8 cellular contexts compared by ENCODE assay signal in the genomic region with DNA sequence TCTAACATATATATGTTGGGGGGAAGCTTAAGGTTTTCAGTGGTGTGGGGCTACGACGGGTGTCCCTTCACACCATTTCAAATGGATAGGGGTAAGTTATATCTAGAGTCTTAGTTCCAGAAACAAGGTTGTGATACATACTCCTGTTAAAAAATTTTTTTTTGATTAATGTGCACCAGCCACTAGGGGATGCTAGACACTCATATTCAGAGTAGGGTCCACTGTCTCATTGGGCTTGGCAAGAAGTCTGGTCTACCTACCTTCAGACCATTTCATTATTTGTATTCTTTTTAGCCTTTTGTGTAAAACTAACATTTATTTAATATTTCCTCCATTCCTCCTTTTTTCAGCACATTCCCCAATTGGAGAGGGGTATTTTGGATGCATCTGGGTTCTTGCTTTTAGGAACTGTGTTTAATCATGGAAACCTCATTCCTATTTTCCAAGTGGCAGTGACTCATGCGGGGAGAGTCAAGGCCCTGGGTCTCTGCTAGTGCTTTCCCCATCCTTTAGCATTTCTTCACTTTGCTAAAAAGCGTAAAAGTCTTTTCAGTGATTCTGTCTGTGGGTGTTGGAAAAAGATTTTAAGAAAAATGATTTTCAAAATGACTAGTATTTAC. TPM values are rescaled to one million over a fixed set of nuclear protein-coding genes. Genes with fewer than 3 reads are reported as not detected.
DNase-seq lines count a peak whose midpoint lies in the region; ATAC-seq, FAIRE-seq and TF ChIP-seq lines count a peak whose summit lies in the region.

No MANE protein-coding gene starts in this region.

- no peak overlapping the region for H2AFZ ChIP-seq in SU-DHL-6 (ENCODE audit: low read depth, low read length, severe bottlenecking)

- H3K9me2 ChIP-seq in SU-DHL-6 (replicated peaks; ENCODE audit: insufficient read depth, low read length) = no peaks in the 10 kb centered on the region

- no peak overlapping the region for H3K9ac ChIP-seq in SU-DHL-6 (ENCODE audit: low read length)

- H3K27ac ChIP-seq in left ventricle myocardium inferior (replicated peaks) (no peak overlapping the region), SU-DHL-6 (ENCODE audit: low read depth, low read length) (no peak overlapping the region)

- no peaks in the 10 kb centered on the region for H3K4me1 ChIP-seq in left ventricle myocardium inferior

- peak; percentile 93 for FAIRE-seq in islet of Langerhans (lab: Jason Lieb, UNC)

- H3F3A ChIP-seq in SU-DHL-6 (ENCODE audit: insufficient read depth) = no peaks in the 10 kb centered on the region

- TF ChIP-seq CTCF in left ventricle myocardium inferior (IDR thresholded peaks at IDR 0.05; ENCODE audit: borderline replicate concordance) (peak; percentile 17), SU-DHL-6 (IDR thresholded peaks at IDR 0.05; ENCODE audit: insufficient read depth, low read length, poor library complexity, severe bottlenecking) (peak; percentile 50)

- no peaks in the 10 kb centered on the region for H3K27me3 ChIP-seq in left ventricle myocardium inferior (ENCODE audit: low read depth)
- no peaks in the 10 kb centered on the region for H3K27me3 ChIP-seq in SU-DHL-6 (ENCODE audit: low read length)

- ATAC-seq in Right ventricle myocardium superior (ENCODE audit: poor library complexity) (no peak), HG03108 (IDR thresholded peaks at IDR 0.05; ENCODE audit: unreplicated experiment) (no peak), HG03135 (IDR thresholded peaks at IDR 0.05; ENCODE audit: unreplicated experiment) (no peak)

- H3K9me3 ChIP-seq in left ventricle myocardium inferior (replicated peaks) = no peaks in the 10 kb centered on the region
- no peaks in the 10 kb centered on the region for H3K9me3 ChIP-seq in SU-DHL-6 (ENCODE audit: insufficient read depth, low read length)

- no peaks in the 10 kb centered on the region for H3K79me2 ChIP-seq in SU-DHL-6 (ENCODE audit: insufficient read depth, low read length)

- intact Hi-C loops in left ventricle myocardium inferior (cut with micrococcal nuclease) = no loop called here
- intact Hi-C loops in Right ventricle myocardium superior (cut with DNase I) = no loop called here

- H3K36me3 ChIP-seq in left ventricle myocardium inferior (no peaks in the 10 kb centered on the region), SU-DHL-6 (ENCODE audit: low read length) (no peaks in the 10 kb centered on the region)

- H4K20me1 ChIP-seq in SU-DHL-6 (ENCODE audit: low read depth, low read length) = no peaks in the 10 kb centered on the region; the same call in 1 of the 2 replicates

- H3K4me3 ChIP-seq in left ventricle myocardium inferior (no peak overlapping the region), SU-DHL-6 (ENCODE audit: insufficient read depth, low read length, poor library complexity, severe bottlenecking) (no peak overlapping the region)

- H3K4me2 ChIP-seq in SU-DHL-6 (ENCODE audit: low read depth, low read length, poor library complexity, severe bottlenecking) = no peak overlapping the region

- no peak for DNase-seq in left ventricle myocardium inferior
- DNase-seq in Right ventricle myocardium superior = no peak
- peak; percentile 41 for DNase-seq in M059J (ENCODE audit: low read depth)
- no peak for DNase-seq in activated CD4-positive, alpha-beta T cell treated with anti-CD3 and anti-CD28 coated beads, Interleukin-2, amount 50 U/mL, for 1 hour

RNA-seq across cellular contexts. Expression of gene ANO4, which starts 33.4 kb away (rescaled TPM):
- not detected for total RNA-seq in left ventricle myocardium inferior
- total RNA-seq in Right ventricle myocardium superior = not detected
- 0.07 and 0.69 TPM in 2 replicates for total RNA-seq in M059J (2014; rRNA removed; shearing (Covaris generic))
